In the genomic region with DNA sequence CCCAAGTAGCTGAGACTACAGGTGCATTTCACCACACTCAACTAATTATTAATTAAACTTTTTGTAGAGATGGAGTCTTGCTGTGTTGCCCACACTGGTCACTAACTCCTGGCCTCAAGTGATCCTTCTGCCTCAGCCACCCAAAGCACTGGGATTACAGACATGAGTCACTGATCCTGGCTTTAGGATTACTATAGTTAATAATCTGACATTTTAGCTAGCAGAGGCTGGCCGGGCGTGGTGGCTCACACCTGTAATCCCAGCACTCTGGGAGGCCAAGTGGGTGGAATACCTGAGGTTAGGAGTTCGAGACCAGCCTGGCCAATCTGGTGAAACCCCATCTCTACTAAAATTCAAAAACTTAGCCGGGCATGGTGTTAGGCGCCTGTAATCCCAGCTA, we compare ENCODE assay signal across 17 cellular contexts. TPM values are rescaled to one million over a fixed set of nuclear protein-coding genes. Genes with fewer than 3 reads are reported as not detected.
A peak's percentile ranks its signal among the peaks of the same experiment; 100 is the strongest.
DNase-seq lines count a peak whose midpoint lies in the region; ATAC-seq and TF ChIP-seq lines count a peak whose summit lies in the region.
"Had no signal": no experiment of that assay in that cellular context is flagged by ENCODE, and none has a peak within 500 bp of the region (broad histone marks: within the 10 kb centered on the region; RNA-seq: fewer than 3 reads in every experiment).

No MANE protein-coding gene starts in this region.

- TF ChIP-seq POLR2A in esophagus muscularis mucosa (IDR thresholded peaks at IDR 0.05; ENCODE audit: low read depth), result no peak

- H3K27me3 ChIP-seq in WERI-Rb-1 (ENCODE audit: insufficient read depth, low read depth, severe bottlenecking) (no peaks in the 10 kb centered on the region), esophagus muscularis mucosa (no peaks in the 10 kb centered on the region)

- no peak overlapping the region for H3K4me3 Mint-ChIP-seq in natural killer cell
- H3K4me3 Mint-ChIP-seq in natural killer cell treated with Interleukin-12 subunit alpha and Interleukin-12 subunit beta and Interleukin-15 and Interleukin-18, amount 100 ng/mL, for 72 hours, result no peak overlapping the region
- H3K4me3 Mint-ChIP-seq: B cell; CD4-positive, alpha-beta memory T cell; IgD-negative memory B cell had no signal

- H3K4me1 ChIP-seq in esophagus muscularis mucosa, result peaks cover 24 to 39% (median 28%) of the 10 kb centered on the region in 4 donors

- TF ChIP-seq EP300 in esophagus muscularis mucosa (IDR thresholded peaks at IDR 0.05), result no peak

- H3K27ac ChIP-seq in WERI-Rb-1 (no peak overlapping the region), esophagus muscularis mucosa (replicated peaks in 1 of 4) (no peak overlapping the region)

- 97% methylated on average over 5 of the region's 5 CpGs for WGBS in esophagus muscularis mucosa

- ATAC-seq in natural killer cell, result no peak
- ATAC-seq in natural killer cell treated with Interleukin-12 subunit alpha and Interleukin-12 subunit beta and Interleukin-15 and Interleukin-18, amount 100 ng/mL, for 72 hours, result no peak
- no peak for ATAC-seq in HG03135 (IDR thresholded peaks at IDR 0.05; ENCODE audit: unreplicated experiment)
- no peak for ATAC-seq in HG03432 (IDR thresholded peaks at IDR 0.05; ENCODE audit: unreplicated experiment)
- ATAC-seq: HCT116 had no signal

- peaks cover 59 to 62% of the 10 kb centered on the region in 2 donors for H3K4me1 Mint-ChIP-seq in natural killer cell
- H3K4me1 Mint-ChIP-seq in natural killer cell treated with Interleukin-12 subunit alpha and Interleukin-12 subunit beta and Interleukin-15 and Interleukin-18, amount 100 ng/mL, for 72 hours (ENCODE audit: low read depth in 2 of 2), result peaks cover 47 to 57% of the 10 kb centered on the region in 2 donors

- H3K27me3 Mint-ChIP-seq in natural killer cell (ENCODE audit: low read depth in 2 of 2), result no peaks in the 10 kb centered on the region
- no peaks in the 10 kb centered on the region for H3K27me3 Mint-ChIP-seq in natural killer cell treated with Interleukin-12 subunit alpha and Interleukin-12 subunit beta and Interleukin-15 and Interleukin-18, amount 100 ng/mL, for 72 hours
- H3K27me3 Mint-ChIP-seq: B cell; CD4-positive, alpha-beta memory T cell; IgD-negative memory B cell had no signal

- H3K36me3 ChIP-seq in WERI-Rb-1 (no peaks in the 10 kb centered on the region; the same call in 1 of the 2 replicates), esophagus muscularis mucosa (no peaks in the 10 kb centered on the region)

- H3K27ac Mint-ChIP-seq in natural killer cell, result peak overlapping the region; percentile 62 to 67
- no peak overlapping the region for H3K27ac Mint-ChIP-seq in natural killer cell treated with Interleukin-12 subunit alpha and Interleukin-12 subunit beta and Interleukin-15 and Interleukin-18, amount 100 ng/mL, for 72 hours
- H3K27ac Mint-ChIP-seq: IgD-negative memory B cell had no signal

- no peaks in the 10 kb centered on the region for H3K36me3 Mint-ChIP-seq in natural killer cell
- no peaks in the 10 kb centered on the region for H3K36me3 Mint-ChIP-seq in natural killer cell treated with Interleukin-12 subunit alpha and Interleukin-12 subunit beta and Interleukin-15 and Interleukin-18, amount 100 ng/mL, for 72 hours

- no peaks in the 10 kb centered on the region for H3K9me3 Mint-ChIP-seq in natural killer cell
- H3K9me3 Mint-ChIP-seq in natural killer cell treated with Interleukin-12 subunit alpha and Interleukin-12 subunit beta and Interleukin-15 and Interleukin-18, amount 100 ng/mL, for 72 hours, result no peaks in the 10 kb centered on the region
- H3K9me3 Mint-ChIP-seq: IgD-negative memory B cell had no signal

- no peak for TF ChIP-seq CTCF in natural killer cell (IDR thresholded peaks at IDR 0.05)
- no peak for TF ChIP-seq CTCF in WERI-Rb-1 (IDR thresholded peaks at IDR 0.05; ENCODE audit: low read depth, low read length)
- TF ChIP-seq CTCF in esophagus muscularis mucosa (IDR thresholded peaks at IDR 0.05), result no peak

- intact Hi-C loops in natural killer cell (cut with micrococcal nuclease), result no loop called here
- intact Hi-C loops in esophagus muscularis mucosa (cut with DNase I), result no loop called here

- peaks cover 3% of the 10 kb centered on the region for H3K9me3 ChIP-seq in WERI-Rb-1 (ENCODE audit: severe bottlenecking)
- H3K9me3 ChIP-seq in esophagus muscularis mucosa, result no peaks in the 10 kb centered on the region

- no peak overlapping the region for H3K4me3 ChIP-seq in WERI-Rb-1 (ENCODE audit: low read depth, low read length)
- no peak overlapping the region for H3K4me3 ChIP-seq in esophagus muscularis mucosa

- DNase-seq in natural killer cell, result no peak
- DNase-seq in natural killer cell treated with Interleukin-12 subunit alpha and Interleukin-12 subunit beta and Interleukin-15 and Interleukin-18, amount 100 ng/mL, for 72 hours (ENCODE audit: low spot score), result no peak
- DNase-seq in WERI-Rb-1, result peak; percentile 44
- peak; percentile 37 for DNase-seq in esophagus muscularis mucosa (ENCODE audit: extremely low spot score)
- no peak for DNase-seq in stimulated activated CD4-positive, alpha-beta T cell treated with anti-CD3 and anti-CD28 coated beads, Interleukin-4, amount 100 ng/mL, for 4 hours
- no peak for DNase-seq in SHP77 (lab: John Stamatoyannopoulos, UW)
- DNase-seq: C1 segment of cervical spinal cord; CD4-positive, alpha-beta memory T cell; COR-L47; DMS153; DMS79 treated with DMSO at 0.1 percent for 48 hours; EL had no signal

RNA-seq across cellular contexts. Expression of gene USP34, which starts 39.5 kb away (rescaled TPM):
- total RNA-seq in natural killer cell (100 to 1,000 TPM; 184 to 204 (median 199) TPM), esophagus muscularis mucosa (100 to 1,000 TPM; 124 to 137 (median 129) TPM)
- total RNA-seq in natural killer cell treated with Interleukin-12 subunit alpha and Interleukin-12 subunit beta and Interleukin-15 and Interleukin-18, amount 100 ng/mL, for 72 hours, result 100 to 1,000 TPM in 1 of 2 donors, 10 to 100 TPM in 1; 92.3 to 125 TPM

Comparison
In these comparisons a context has a peak if more than half of its experiments do, and no peak if none do; other contexts are left out.
1. H3K27ac Mint-ChIP-seq: peak in natural killer cell (2 of 2); none in natural killer cell treated with Interleukin-12 subunit alpha and Interleukin-12 subunit beta and Interleukin-15 and Interleukin-18, amount 100 ng/mL, for 72 hours (0 of 2).
2. DNase-seq: peak in WERI-Rb-1 (single experiment) and esophagus muscularis mucosa (single experiment); none in natural killer cell (single experiment), natural killer cell treated with Interleukin-12 subunit alpha and Interleukin-12 subunit beta and Interleukin-15 and Interleukin-18, amount 100 ng/mL, for 72 hours (single experiment), stimulated activated CD4-positive, alpha-beta T cell treated with anti-CD3 and anti-CD28 coated beads, Interleukin-4, amount 100 ng/mL, for 4 hours (0 of 2) and SHP77 (0 of 2).